Comparison of ENCODE assay signal across 26 cellular contexts in genomic region chr11:13221722-13222121, GRCh38. TPM values are rescaled to one million over a fixed set of nuclear protein-coding genes. Genes with fewer than 3 reads are reported as not detected.
DNase-seq lines count a peak whose midpoint lies in the region; ATAC-seq and TF ChIP-seq lines count a peak whose summit lies in the region.
"Had no signal": no experiment of that assay in that cellular context is flagged by ENCODE, and none has a peak within 500 bp of the region (broad histone marks: within the 10 kb centered on the region; RNA-seq: fewer than 3 reads in every experiment).

No MANE protein-coding gene starts in this region.

- intact Hi-C loops in IMR-90 (cut with micrococcal nuclease) (no loop called here), upper lobe of right lung (cut with DNase I) (no loop called here)

- no peak overlapping the region; the same call in 1 of the 2 replicates for H3K4ac ChIP-seq in IMR-90 (ENCODE audit: low read depth, low read length)
- H3K4ac ChIP-seq in mesenchymal stem cell (ENCODE audit: low read depth in 1 of 2, low read length in 2 of 2), result no peak overlapping the region

- H2AFZ ChIP-seq in IMR-90 (replicated peaks; ENCODE audit: low read length, poor library complexity) (no peak overlapping the region), mesenchymal stem cell (ENCODE audit: low read depth, low read length) (peak overlapping the region; percentile 46)

- TF ChIP-seq CTCF in IMR-90 (conservative IDR thresholded peaks at IDR 0.05; ENCODE audit: low read depth, low read length) (no peak), upper lobe of right lung (IDR thresholded peaks at IDR 0.05) (no peak)

- H2AK5ac ChIP-seq in IMR-90 (ENCODE audit: low read depth, low read length) (0 out of 2 replicates have a peak overlapping the region, but pooled peaks have one; percentile 11), mesenchymal stem cell (ENCODE audit: low read length, severe bottlenecking) (no peak overlapping the region)

- peak overlapping the region; percentile 57; the same call in 1 of the 2 replicates for H4K91ac ChIP-seq in IMR-90 (ENCODE audit: insufficient read depth, low read depth, low read length)
- no peak overlapping the region for H4K91ac ChIP-seq in mesenchymal stem cell (ENCODE audit: low read length)

- H2AK9ac ChIP-seq in IMR-90 (replicated peaks; ENCODE audit: low read depth, low read length, poor library complexity), result no peak overlapping the region

- H4K20me1 ChIP-seq in IMR-90 (ENCODE audit: insufficient read depth, low read length), result no peaks in the 10 kb centered on the region

- H3K27me3 ChIP-seq in IMR-90 (ENCODE audit: control insufficient read depth, insufficient read depth, low read length), result no peaks in the 10 kb centered on the region
- no peaks in the 10 kb centered on the region for H3K27me3 ChIP-seq in mesenchymal stem cell (ENCODE audit: control insufficient read depth in 1 of 2, insufficient read depth in 1 of 2, low read length in 2 of 2)
- H3K27me3 ChIP-seq in upper lobe of right lung, result no peaks in the 10 kb centered on the region
- H3K27me3 ChIP-seq: gastroesophageal sphincter, Peyer's patch, right atrium auricular region, transverse colon had no signal

- no CpG with 5 or more reads among the region's 4 CpGs for WGBS in IMR-90 (ENCODE audit: extremely low coverage in 2 of 2, insufficient read length in 1 of 2), 2 experiments
- 62% methylated on average over 4 of the region's 4 CpGs for WGBS in mesenchymal stem cell

- H2BK5ac ChIP-seq in IMR-90 (ENCODE audit: low read depth, low read length, poor library complexity, severe bottlenecking), result no peak overlapping the region
- H2BK5ac ChIP-seq in mesenchymal stem cell (ENCODE audit: low read depth, low read length, poor library complexity, severe bottlenecking), result no peak overlapping the region

- CTCF ChIA-PET in IMR-90 (lab: Yijun Ruan, JAX), result interaction anchor here (0.7 to 0.8 kb wide), 2 partner anchors 11 to 40 kb away, joined by 3 read pairs; no protein-coding TSS in a partner anchor

- no peak for DNase-seq in IMR-90
- peak; percentile 30 for DNase-seq in mesenchymal stem cell
- DNase-seq in upper lobe of right lung, result no peak
- DNase-seq in effector CD4-positive, alpha-beta T cell, result no peak
- DNase-seq in NCI-H1436 (lab: John Stamatoyannopoulos, UW), result no peak
- DNase-seq in NCI-H774 (lab: John Stamatoyannopoulos, UW), result no peak
- DNase-seq: activated CD8-positive, alpha-beta memory T cell treated with anti-CD3 and anti-CD28 coated beads for 24 hours; activated effector memory CD4-positive, alpha-beta T cell treated with anti-CD3 and anti-CD28 coated beads, Interleukin-2, amount 50 U/mL, for 16 hours; activated naive CD8-positive, alpha-beta T cell treated with anti-CD3 and anti-CD28 coated beads for 36 hours; aorta; Caco-2; hippocampal formation; immature natural killer cell; natural killer cell; NCI-H1436 treated with DMSO at 0.1 percent for 48 hours; Peyer's patch; stimulated activated CD4-positive, alpha-beta T cell treated with anti-CD3 and anti-CD28 coated beads, Interleukin-2, amount 100 ng/mL, for 24 hours; T-helper 17 cell; transverse colon had no signal

- peak overlapping the region; percentile 61; the same call in 1 of the 3 replicates for H2BK15ac ChIP-seq in IMR-90 (ENCODE audit: low read depth, low read length)
- no peak overlapping the region for H2BK15ac ChIP-seq in mesenchymal stem cell (ENCODE audit: low read depth, poor library complexity, severe bottlenecking)

- no peak overlapping the region for H4K5ac ChIP-seq in IMR-90 (ENCODE audit: low read depth, low read length)

- H2BK120ac ChIP-seq in IMR-90 (ENCODE audit: low read depth, low read length) (peak overlapping the region; percentile 49), mesenchymal stem cell (ENCODE audit: low read depth, low read length) (no peak overlapping the region)

- H3K36me3 ChIP-seq in IMR-90 (ENCODE audit: control insufficient read depth, insufficient read depth, low read length) (no peaks in the 10 kb centered on the region), mesenchymal stem cell (ENCODE audit: control insufficient read depth in 1 of 2, insufficient read depth in 2 of 2, low read depth in 1 of 2, low read length in 2 of 2) (no peaks in the 10 kb centered on the region), upper lobe of right lung (no peaks in the 10 kb centered on the region)
- H3K36me3 ChIP-seq: gastroesophageal sphincter, Peyer's patch, right atrium auricular region, transverse colon had no signal

- H3K9me3 ChIP-seq in IMR-90 (ENCODE audit: control insufficient read depth, insufficient read depth, low read length) (no peaks in the 10 kb centered on the region), mesenchymal stem cell (ENCODE audit: control insufficient read depth, low read length) (no peaks in the 10 kb centered on the region), upper lobe of right lung (no peaks in the 10 kb centered on the region)
- H3K9me3 ChIP-seq: Caco-2, gastroesophageal sphincter, Peyer's patch, right atrium auricular region, transverse colon had no signal

- in situ Hi-C loops in IMR-90 (cut with MboI; ENCODE audit: low sequenced_read_pairs), result loop anchor here (5.0 kb wide), 1 partner anchor 51 kb away; no protein-coding TSS in a partner anchor

- no peak overlapping the region for H3K4me2 ChIP-seq in IMR-90 (ENCODE audit: low read depth, low read length)
- no peak overlapping the region for H3K4me2 ChIP-seq in mesenchymal stem cell (ENCODE audit: low read length, poor library complexity, severe bottlenecking)
- H3K4me2 ChIP-seq: KMS-11 had no signal

- H4K8ac ChIP-seq in IMR-90 (ENCODE audit: low read depth in 2 of 2, low read length in 2 of 2), result peak overlapping the region; percentile 9 to 59; a peak in 2 of 4 replicates
- no peak overlapping the region for H4K8ac ChIP-seq in mesenchymal stem cell (ENCODE audit: low read length)

- 0 out of 2 replicates have a peak overlapping the region, but pooled peaks have one; percentile 2 for H3K56ac ChIP-seq in IMR-90 (ENCODE audit: extremely low read depth, insufficient read depth, low read length)

- POLR2A ChIA-PET in IMR-90 (lab: Charles Lee; ENCODE audit: unreplicated experiment), result no interaction called here

- H3K9ac ChIP-seq in IMR-90 (ENCODE audit: low read depth, low read length) (no peak overlapping the region), mesenchymal stem cell (ENCODE audit: low read length) (no peak overlapping the region)
- H3K9ac ChIP-seq: KMS-11 had no signal

- TF ChIP-seq POLR2A in IMR-90 (IDR thresholded peaks at IDR 0.05; ENCODE audit: low read depth, low read length), result no peak

- TF ChIP-seq RAD21 in IMR-90 (IDR thresholded peaks at IDR 0.05; ENCODE audit: low read length), result no peak

- H3K27ac ChIP-seq in IMR-90 (ENCODE audit: insufficient read depth, low read length) (no peak overlapping the region), mesenchymal stem cell (ENCODE audit: low read length, poor library complexity, severe bottlenecking) (no peak overlapping the region), upper lobe of right lung (no peak overlapping the region)
- H3K27ac ChIP-seq: C4-2B, gastroesophageal sphincter, KMS-11, Peyer's patch, right atrium auricular region, transverse colon had no signal

- H2BK12ac ChIP-seq in mesenchymal stem cell (ENCODE audit: low read length in 2 of 2), result no peak overlapping the region

- H3K23ac ChIP-seq in IMR-90 (ENCODE audit: low read depth, low read length) (no peak overlapping the region), mesenchymal stem cell (ENCODE audit: low read length in 2 of 2) (no peak overlapping the region)

- H3K18ac ChIP-seq in IMR-90 (ENCODE audit: low read depth, low read length), result no peak overlapping the region
- no peak overlapping the region for H3K18ac ChIP-seq in mesenchymal stem cell (ENCODE audit: low read depth in 1 of 2, low read length in 2 of 2)

- peak overlapping the region; percentile 22; the same call in 1 of the 2 replicates for H2BK20ac ChIP-seq in IMR-90 (ENCODE audit: low read depth, low read length)

- H3K4me1 ChIP-seq in IMR-90 (ENCODE audit: control insufficient read depth, insufficient read depth, low read length) (peaks cover 16% of the 10 kb centered on the region), mesenchymal stem cell (ENCODE audit: control insufficient read depth, insufficient read depth, low read depth, low read length) (peaks cover 7% of the 10 kb centered on the region), upper lobe of right lung (no peaks in the 10 kb centered on the region)
- H3K4me1 ChIP-seq: Caco-2, gastroesophageal sphincter, Peyer's patch, transverse colon had no signal

- H3K4me3 ChIP-seq in IMR-90 (ENCODE audit: insufficient read depth, low read depth, low read length) (no peak overlapping the region), mesenchymal stem cell (ENCODE audit: insufficient read depth in 1 of 2, low read depth in 1 of 2, low read length in 2 of 2) (no peak overlapping the region), upper lobe of right lung (no peak overlapping the region)
- H3K4me3 ChIP-seq: gastroesophageal sphincter, GM12878, Peyer's patch, right atrium auricular region, transverse colon had no signal

- H3K14ac ChIP-seq in IMR-90 (replicated peaks; ENCODE audit: low read depth, low read length) (no peak overlapping the region), mesenchymal stem cell (ENCODE audit: low read length in 2 of 2) (no peak overlapping the region)

- H3K79me1 ChIP-seq in IMR-90 (ENCODE audit: low read depth in 1 of 2, low read length in 2 of 2), result no peaks in the 10 kb centered on the region
- no peaks in the 10 kb centered on the region for H3K79me1 ChIP-seq in mesenchymal stem cell (replicated peaks; ENCODE audit: low read length, poor library complexity, severe bottlenecking)

- dilution Hi-C loops in IMR-90 (cut with HindIII; ENCODE audit: low sequenced_read_pairs, unreplicated experiment), result no loop called here

- BruUV-seq in IMR-90 (replicated peaks; lab: Mats Ljungman, UMichigan), result no TSS peak

- peaks cover 23% of the 10 kb centered on the region for H3K9me1 ChIP-seq in IMR-90 (ENCODE audit: insufficient read depth, low read length)

- ATAC-seq in IMR-90 (ENCODE audit: low read depth), result no peak
- peak; percentile 23 for ATAC-seq in SK-N-SH treated with all-trans-retinoic acid at 6 μM for 48 hours
- ATAC-seq in upper lobe of right lung, result peak; percentile 59
- ATAC-seq: gastroesophageal sphincter, GM12878, left lobe of liver, natural killer cell, T-helper 17 cell had no signal

TF ChIP-seq in IMR-90, 13 proteins besides CTCF, POLR2A, EP300 and RAD21 (continues in another document):
- TF ChIP-seq SMC3 (IDR thresholded peaks at IDR 0.05; ENCODE audit: low read depth, low read length) (no peak), RFX5 (IDR thresholded peaks at IDR 0.05; ENCODE audit: low read depth, low read length) (no peak)

RNA-seq across cellular contexts. Expression of gene BMAL1, which starts 55.9 kb away (rescaled TPM):
- total RNA-seq in IMR-90 (2012; rRNA removed) (9.9 and 13.1 TPM in 2 replicates), upper lobe of right lung (18.8 TPM)
- polyA plus RNA-seq in IMR-90 (2012; rRNA removed), result 7.5 and 8.8 TPM in 2 replicates
- 3.2 and 7.1 TPM in 2 replicates for polyA plus RNA-seq in IMR-90 (2012; cell fraction: cytosol; rRNA removed)
- polyA plus RNA-seq in IMR-90 (2012; cell fraction: nucleus; rRNA removed; ENCODE audit: low replicate concordance), result 7.6 and 22.8 TPM in 2 replicates
- 9.0 TPM for polyA plus RNA-seq in mesenchymal stem cell (2013, experiment 1 of 2)
- 10.0 TPM for polyA plus RNA-seq in mesenchymal stem cell (2013, experiment 2 of 2)
